Comparison of ENCODE assay signal across 9 cellular contexts in the genomic region with DNA sequence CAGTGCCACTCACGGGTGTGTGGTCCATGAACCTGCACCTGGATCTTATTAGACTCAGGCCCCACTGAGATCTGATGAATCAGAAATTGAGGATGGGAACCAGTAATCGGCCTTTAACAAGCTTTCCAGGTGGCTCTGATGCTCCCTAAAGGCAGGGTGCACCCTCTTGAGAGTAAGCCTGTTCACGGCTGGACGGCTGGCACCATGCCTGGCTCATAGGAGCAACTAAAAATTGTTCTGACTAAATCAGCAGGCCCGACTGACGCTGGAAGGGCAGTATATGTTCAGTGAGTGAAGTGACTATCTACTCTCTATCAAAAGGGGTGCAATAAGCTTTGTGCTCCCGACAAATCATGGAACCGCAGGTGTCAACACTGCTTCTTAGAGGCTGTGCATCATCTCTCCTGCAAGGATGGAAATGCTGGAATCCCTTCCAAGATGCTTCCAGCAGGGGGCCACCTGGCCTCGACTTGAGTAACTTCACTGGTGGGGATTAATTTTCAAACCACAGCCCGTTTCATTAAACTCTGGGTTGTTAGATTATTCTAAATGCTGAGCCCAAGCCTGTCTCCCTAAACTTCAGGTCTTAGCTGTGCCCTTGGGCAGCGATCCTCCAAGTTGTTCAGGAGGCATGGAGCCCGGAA. TPM values are rescaled to one million over a fixed set of nuclear protein-coding genes. Genes with fewer than 3 reads are reported as not detected.
DNase-seq lines count a peak whose midpoint lies in the region; ATAC-seq and TF ChIP-seq lines count a peak whose summit lies in the region.
"Had no signal": no experiment of that assay in that cellular context is flagged by ENCODE, and none has a peak within 500 bp of the region (broad histone marks: within the 10 kb centered on the region; RNA-seq: fewer than 3 reads in every experiment).

No MANE protein-coding gene starts in this region.

- H3K4me3 ChIP-seq in fibroblast of lung (replicated peaks in 1 of 4; ENCODE audit: control extremely low read depth in 1 of 4, insufficient read depth in 1 of 4, low read depth in 3 of 4, low read length in 4 of 4): no peak overlapping the region
- H3K4me3 ChIP-seq in heart right ventricle: no peak overlapping the region
- H3K4me3 ChIP-seq: MG63, tibial nerve had no signal

- H3K79me2 ChIP-seq in fibroblast of lung (ENCODE audit: control insufficient read depth, insufficient read depth, low read length): no peaks in the 10 kb centered on the region

- no peak overlapping the region for H3K27ac ChIP-seq in fibroblast of lung (ENCODE audit: insufficient read depth, low read length)
- H3K27ac ChIP-seq in heart right ventricle: no peak overlapping the region
- H3K27ac ChIP-seq: tibial nerve had no signal

- H3K36me3 ChIP-seq in fibroblast of lung (ENCODE audit: control insufficient read depth, insufficient read depth, low read length): no peaks in the 10 kb centered on the region
- peaks cover 0 to 31% (median 10%) of the 10 kb centered on the region in 9 donors for H3K36me3 ChIP-seq in heart right ventricle
- H3K36me3 ChIP-seq: MG63 had no signal

- TF ChIP-seq CTCF in GM12873 (IDR thresholded peaks at IDR 0.05; ENCODE audit: insufficient read depth, low read depth, low read length, missing control alignments) (peak; percentile 24), fibroblast of lung (conservative IDR thresholded peaks at IDR 0.05 in 1 of 2, IDR thresholded peaks at IDR 0.05 in 1 of 2; ENCODE audit: low read depth in 1 of 2, low read length in 2 of 2) (peak; percentile 30 to 52), GM10266 (IDR thresholded peaks at IDR 0.05; ENCODE audit: control insufficient read depth, insufficient read depth, low read depth, missing control alignments) (no peak), heart right ventricle (IDR thresholded peaks at IDR 0.05) (peak in 4 of 9 donors; percentile 20 to 41 (median 28))

- intact Hi-C loops in heart right ventricle (cut with DNase I): no loop called here

- no peak overlapping the region for H2AFZ ChIP-seq in fibroblast of lung (ENCODE audit: low read length)

- 83 to 84% methylated on average over 12 of the region's 12 CpGs for WGBS in heart right ventricle, 2 donors

- ATAC-seq in heart right ventricle (no peak), GM18907 (IDR thresholded peaks at IDR 0.05; ENCODE audit: unreplicated experiment) (no peak)

- peak; percentile 18 for DNase-seq in NCI-H226
- DNase-seq in fibroblast of lung (ENCODE audit: low read depth in 2 of 2): peak; percentile 25 to 40
- DNase-seq in retina: peak; percentile 30
- no peak for DNase-seq in GM10266 (ENCODE audit: extremely low spot score)
- no peak for DNase-seq in heart right ventricle
- DNase-seq: MG63 had no signal

- no peak overlapping the region for H3K4me2 ChIP-seq in fibroblast of lung (ENCODE audit: extremely low read depth, insufficient read depth, low read length)

- H3K4me1 ChIP-seq in fibroblast of lung (ENCODE audit: control insufficient read depth, extremely low read depth, insufficient read depth, low read length): no peaks in the 10 kb centered on the region
- H3K4me1 ChIP-seq in heart right ventricle: no peaks in the 10 kb centered on the region
- H3K4me1 ChIP-seq: tibial nerve had no signal

- H4K20me1 ChIP-seq in fibroblast of lung (ENCODE audit: control insufficient read depth, extremely low read depth, insufficient read depth, low read length): no peaks in the 10 kb centered on the region

- H3K9ac ChIP-seq in fibroblast of lung (ENCODE audit: insufficient read depth, low read length): no peak overlapping the region

- no peaks in the 10 kb centered on the region for H3K27me3 ChIP-seq in fibroblast of lung (ENCODE audit: control insufficient read depth, insufficient read depth, low read length)
- no peaks in the 10 kb centered on the region for H3K27me3 ChIP-seq in heart right ventricle
- H3K27me3 ChIP-seq: MG63, tibial nerve had no signal

- H3K9me3 ChIP-seq in fibroblast of lung (ENCODE audit: control insufficient read depth, insufficient read depth, low read depth, low read length) (no peaks in the 10 kb centered on the region), heart right ventricle (no peaks in the 10 kb centered on the region)
- H3K9me3 ChIP-seq: MG63, tibial nerve had no signal

RNA-seq across cellular contexts. Expression of a gene that starts 28.4 kb away (rescaled TPM):
- 19.5 and 21.6 TPM in 2 replicates for total RNA-seq in fibroblast of lung
- 5.5 and 9.4 TPM in 2 replicates for polyA plus RNA-seq in fibroblast of lung
- polyA plus RNA-seq in fibroblast of lung (2012): 3.7 and 8.1 TPM in 2 replicates
- 6.2 and 31.2 TPM in 2 replicates for polyA minus RNA-seq in fibroblast of lung (ENCODE audit: low replicate concordance)
- 1 to 10 TPM; 4.4 to 9.4 (median 6.5) TPM for total RNA-seq in heart right ventricle
- 1 to 10 TPM; 2.5 to 4.4 TPM for polyA plus RNA-seq in heart right ventricle

RNA-seq across cellular contexts. Expression of a gene that starts 57.6 kb away (rescaled TPM):
- 3.6 and 6.6 TPM in 2 replicates for total RNA-seq in fibroblast of lung
- polyA plus RNA-seq in fibroblast of lung: 2.0 and 2.6 TPM in 2 replicates
- polyA plus RNA-seq in fibroblast of lung (2012): 3.9 and 5.5 TPM in 2 replicates
- 1.0 TPM in 1 of 2 replicates, not detected in the other for polyA minus RNA-seq in fibroblast of lung (ENCODE audit: low replicate concordance)
- 1 to 10 TPM in 8 of 10 donors, under 1 TPM in 2; 0.53 to 3.5 (median 2.0) TPM for total RNA-seq in heart right ventricle
- under 1 TPM; 0.51 to 0.84 TPM for polyA plus RNA-seq in heart right ventricle

Comparison
In these comparisons a context has a peak if more than half of its experiments do, and no peak if none do; other contexts are left out.
1. DNase-seq: peak in NCI-H226 (single experiment), fibroblast of lung (2 of 2) and retina (single experiment); none in GM10266 (single experiment) and heart right ventricle (0 of 2).